In the genomic region with DNA sequence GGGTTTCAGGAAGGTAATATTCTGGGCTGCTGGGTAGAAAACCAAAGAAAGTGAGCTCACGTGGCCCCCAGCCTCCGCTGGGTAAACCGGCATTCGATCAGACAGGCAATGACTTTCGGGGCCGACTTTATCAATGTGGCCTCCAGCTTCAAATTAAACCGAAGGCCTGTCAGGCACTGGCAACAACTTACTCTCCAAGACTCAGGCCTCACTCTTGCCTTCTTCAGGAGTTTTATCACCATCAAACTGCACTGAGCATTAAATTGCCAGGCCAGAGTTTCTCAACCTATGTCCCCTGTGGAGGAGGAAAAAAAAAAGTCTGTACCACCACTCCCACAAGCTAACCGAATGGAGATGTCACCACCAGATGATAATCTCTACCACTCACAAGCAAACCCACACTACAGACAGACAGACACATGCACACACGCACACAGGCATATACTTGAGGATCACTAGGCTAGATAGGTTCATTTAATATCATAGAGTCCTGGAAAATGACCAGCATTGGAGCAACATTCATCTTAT, we compare ENCODE assay signal across 8 cellular contexts.
DNase-seq lines count a peak whose midpoint lies in the region; ATAC-seq and TF ChIP-seq lines count a peak whose summit lies in the region.

No MANE protein-coding gene starts in this region.

- peaks cover 5% of the 10 kb centered on the region for H3K27me3 ChIP-seq in NT2/D1 (ENCODE audit: insufficient read depth, insufficient read length)

- peaks cover 38% of the 10 kb centered on the region for H3K27me3 Mint-ChIP-seq in nephron progenitor cell (ENCODE audit: low read depth, poor library complexity)

- ATAC-seq in GM21423 (IDR thresholded peaks at IDR 0.05; ENCODE audit: unreplicated experiment) = no peak
- no peak for ATAC-seq in GM19452 (IDR thresholded peaks at IDR 0.05; ENCODE audit: unreplicated experiment)
- ATAC-seq in GM21737 (IDR thresholded peaks at IDR 0.05; ENCODE audit: unreplicated experiment) = no peak

- H3K36me3 ChIP-seq in ES-I3 (ENCODE audit: insufficient read depth, low read length) = no peaks in the 10 kb centered on the region
- H3K36me3 ChIP-seq in NT2/D1 (ENCODE audit: insufficient read depth, insufficient read length, low read length) = no peaks in the 10 kb centered on the region

- no peak for DNase-seq in NT2/D1 (ENCODE audit: low read depth, low spot score)
- peak; percentile 12 for DNase-seq in choroid plexus epithelial cell (ENCODE audit: low read depth)
- no peak for DNase-seq in nephron progenitor cell
- DNase-seq in activated effector memory CD4-positive, alpha-beta T cell treated with anti-CD3 and anti-CD28 coated beads, Interleukin-2, amount 50 U/mL, for 16 hours = no peak

- no peaks in the 10 kb centered on the region for H3K9me3 ChIP-seq in ES-I3 (ENCODE audit: control insufficient read depth, insufficient read depth, low read length)
- no peaks in the 10 kb centered on the region for H3K9me3 ChIP-seq in NT2/D1 (ENCODE audit: insufficient read depth, low read length)

- H3K9ac ChIP-seq in ES-I3 (ENCODE audit: low read depth, low read length) = peak overlapping the region; percentile 92
- no peak overlapping the region for H3K9ac ChIP-seq in NT2/D1 (ENCODE audit: insufficient read length, low read depth)

- H3K27ac Mint-ChIP-seq in nephron progenitor cell = no peak overlapping the region

- H3K36me3 Mint-ChIP-seq in nephron progenitor cell (ENCODE audit: low read depth) = no peaks in the 10 kb centered on the region

- H3K4me1 ChIP-seq in ES-I3 (ENCODE audit: insufficient read depth, low read length) (peaks cover 7% of the 10 kb centered on the region), NT2/D1 (ENCODE audit: insufficient read depth, insufficient read length) (no peaks in the 10 kb centered on the region)

- H3K9me3 Mint-ChIP-seq in nephron progenitor cell = no peaks in the 10 kb centered on the region

- H3K4me3 ChIP-seq in NT2/D1 (ENCODE audit: insufficient read length, low read depth) = peak overlapping the region; percentile 72
- H3K4me3 ChIP-seq in choroid plexus epithelial cell (ENCODE audit: low read depth, low read length) = no peak overlapping the region

- TF ChIP-seq CTCF in choroid plexus epithelial cell (conservative IDR thresholded peaks at IDR 0.05; ENCODE audit: low read depth, low read length) (no peak), nephron progenitor cell (IDR thresholded peaks at IDR 0.05) (no peak)

- H3K4me1 Mint-ChIP-seq in nephron progenitor cell = peaks cover 30% of the 10 kb centered on the region

- peak overlapping the region; percentile 90 for H3K4me3 Mint-ChIP-seq in nephron progenitor cell
